In the genomic region with DNA sequence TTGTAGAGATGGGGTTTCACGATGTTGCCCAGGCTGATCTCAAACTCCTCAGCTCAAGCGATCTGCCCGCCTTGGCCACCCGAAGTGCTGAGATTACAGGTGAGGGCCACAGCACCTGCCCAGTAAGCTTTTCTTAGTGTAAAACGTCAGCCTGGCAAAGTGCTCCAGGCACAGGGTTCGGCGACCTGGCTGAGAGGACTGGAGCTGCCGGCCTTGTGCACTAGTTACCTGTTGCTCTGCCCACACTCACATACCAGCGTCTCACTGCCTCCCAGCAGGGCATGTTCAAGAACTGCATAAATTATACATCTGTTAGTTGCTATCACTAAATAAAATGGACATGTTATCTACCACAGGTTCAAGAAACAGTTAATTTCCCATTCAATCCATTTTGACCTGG, we compare ENCODE assay signal across 14 cellular contexts. TPM values are rescaled to one million over a fixed set of nuclear protein-coding genes. Genes with fewer than 3 reads are reported as not detected.
DNase-seq lines count a peak whose midpoint lies in the region; ATAC-seq and TF ChIP-seq lines count a peak whose summit lies in the region.
"Had no signal": no experiment of that assay in that cellular context is flagged by ENCODE, and none has a peak within 500 bp of the region (broad histone marks: within the 10 kb centered on the region; RNA-seq: fewer than 3 reads in every experiment).

No MANE protein-coding gene starts in this region.

- H3K4me1 ChIP-seq in GM23338 (ENCODE audit: insufficient read depth) (peaks cover 40% of the 10 kb centered on the region), HEK293 (ENCODE audit: control insufficient read depth, insufficient read depth, low read length) (no peaks in the 10 kb centered on the region)
- H3K4me1 ChIP-seq: BE2C had no signal

- H3K27ac ChIP-seq in GM23338 (ENCODE audit: low read depth) (no peak overlapping the region), HEK293 (ENCODE audit: extremely low read depth, low read depth, low read length) (no peak overlapping the region)
- H3K27ac ChIP-seq: C4-2B had no signal

- no peak overlapping the region for H2AFZ ChIP-seq in GM23338

- H3K4me2 ChIP-seq in GM23338: 0 out of 2 replicates have a peak overlapping the region, but pooled peaks have one; percentile 16

- H4K20me1 ChIP-seq in GM23338 (replicated peaks; ENCODE audit: insufficient read depth): no peaks in the 10 kb centered on the region

- POLR2A ChIA-PET in HEK293 (lab: Yijun Ruan, JAX): no interaction called here

- H3K27ac Mint-ChIP-seq in GM23338 (peak overlapping the region; percentile 80; the same call in 1 of the 2 replicates), endothelial cell (ENCODE audit: unreplicated experiment) (peak overlapping the region; percentile 73), neural crest cell (ENCODE audit: unreplicated experiment) (peak overlapping the region; percentile 68)

- no peaks in the 10 kb centered on the region for H3K9me2 ChIP-seq in GM23338 (ENCODE audit: insufficient read depth)

- H3K27me3 Mint-ChIP-seq in GM23338 (ENCODE audit: insufficient read depth, low read depth, poor library complexity): peaks cover 6% of the 10 kb centered on the region
- H3K27me3 Mint-ChIP-seq in endothelial cell (ENCODE audit: unreplicated experiment): peaks cover 1% of the 10 kb centered on the region
- no peaks in the 10 kb centered on the region for H3K27me3 Mint-ChIP-seq in neural crest cell (ENCODE audit: low read depth)
- H3K27me3 Mint-ChIP-seq: CD4-positive, alpha-beta memory T cell; IgD-negative memory B cell had no signal

- CTCF ChIA-PET in HEK293 (lab: Yijun Ruan, JAX): interaction anchor here (0.6 kb wide), 2 partner anchors 9 to 43 kb away, joined by 3 to 5 read pairs; no protein-coding TSS in a partner anchor

- no peaks in the 10 kb centered on the region for H3K9me3 Mint-ChIP-seq in GM23338
- no peaks in the 10 kb centered on the region for H3K9me3 Mint-ChIP-seq in endothelial cell (ENCODE audit: unreplicated experiment)
- no peaks in the 10 kb centered on the region for H3K9me3 Mint-ChIP-seq in neural crest cell
- H3K9me3 Mint-ChIP-seq: CD4-positive, alpha-beta memory T cell; IgD-negative memory B cell had no signal

- no peaks in the 10 kb centered on the region for H3K9me3 ChIP-seq in HEK293 (ENCODE audit: control insufficient read depth, insufficient read depth, low read depth, low read length)
- H3K9me3 ChIP-seq: BE2C had no signal

- H3K79me2 ChIP-seq in GM23338 (replicated peaks; ENCODE audit: insufficient read depth): no peaks in the 10 kb centered on the region

- peaks cover 26% of the 10 kb centered on the region for H3K36me3 Mint-ChIP-seq in GM23338 (ENCODE audit: low read depth)
- peaks cover 8% of the 10 kb centered on the region for H3K36me3 Mint-ChIP-seq in endothelial cell (ENCODE audit: low read depth, unreplicated experiment)
- H3K36me3 Mint-ChIP-seq in neural crest cell (ENCODE audit: low read depth): peaks cover 7% of the 10 kb centered on the region

- no peaks in the 10 kb centered on the region for H3K27me3 ChIP-seq in GM23338 (ENCODE audit: insufficient read depth)
- H3K27me3 ChIP-seq: BE2C had no signal

- H3K4me3 ChIP-seq in GM23338 (no peak overlapping the region), HEK293 (ENCODE audit: low read depth, low read length) (no peak overlapping the region)

- no peak for ATAC-seq in GM23338

- no peak for TF ChIP-seq CTCF in GM23338 (conservative IDR thresholded peaks at IDR 0.05; ENCODE audit: low read depth in 2 of 2)
- TF ChIP-seq CTCF in HEK293 (tag by site-specific recombination; IDR thresholded peaks at IDR 0.05): no peak
- no peak for TF ChIP-seq CTCF in endothelial cell (IDR thresholded peaks at IDR 0.05; ENCODE audit: unreplicated experiment)
- no peak for TF ChIP-seq CTCF in neural crest cell (conservative IDR thresholded peaks at IDR 0.05)

- H3F3A ChIP-seq in GM23338 (replicated peaks; ENCODE audit: low read depth): peaks cover 9% of the 10 kb centered on the region; the same call in 1 of the 2 replicates

- H3K36me3 ChIP-seq in GM23338 (ENCODE audit: insufficient read depth): peaks cover 2% of the 10 kb centered on the region; the same call in 1 of the 2 replicates
- H3K36me3 ChIP-seq in HEK293 (ENCODE audit: control insufficient read depth in 2 of 2, insufficient read depth in 1 of 2, low read length in 2 of 2): peaks cover 43 to 52% of the 10 kb centered on the region in 2 experiments; a peak in 2 of 3 replicates

- no peak overlapping the region for H3K4me3 Mint-ChIP-seq in GM23338
- H3K4me3 Mint-ChIP-seq in endothelial cell (ENCODE audit: unreplicated experiment): peak overlapping the region; percentile 75
- H3K4me3 Mint-ChIP-seq in neural crest cell: no peak overlapping the region
- H3K4me3 Mint-ChIP-seq: CD4-positive, alpha-beta memory T cell; IgD-negative memory B cell had no signal

- no peak for DNase-seq in GM23338 (ENCODE audit: low spot score)
- no peak for DNase-seq in endothelial cell (ENCODE audit: low spot score)
- no peak for DNase-seq in neural crest cell (ENCODE audit: low read depth, low spot score)
- no peak for DNase-seq in NCI-H2196 (lab: John Stamatoyannopoulos, UW; ENCODE audit: unreplicated experiment)
- DNase-seq in mesenteric fat pad (ENCODE audit: low spot score): no peak
- DNase-seq in NCI-H187 treated with DMSO at 0.1 percent for 48 hours (lab: John Stamatoyannopoulos, UW): no peak
- DNase-seq in GM19240 (ENCODE audit: insufficient read length, low spot score): no peak
- DNase-seq: BE2C; CD4-positive, alpha-beta memory T cell; DND-41; GDM1 had no signal

- H3K4me1 Mint-ChIP-seq in GM23338: peaks cover 40% of the 10 kb centered on the region
- peaks cover 27% of the 10 kb centered on the region for H3K4me1 Mint-ChIP-seq in endothelial cell (ENCODE audit: unreplicated experiment)
- peaks cover 16% of the 10 kb centered on the region for H3K4me1 Mint-ChIP-seq in neural crest cell
- H3K4me1 Mint-ChIP-seq: CD4-positive, alpha-beta memory T cell; IgD-negative memory B cell had no signal

TF ChIP-seq in GM23338, 12 proteins besides CTCF, POLR2A, EP300 and RAD21 (continues in another document):
- TF ChIP-seq ZNF331 (CRISPR knock-in tag; IDR thresholded peaks at IDR 0.05; ENCODE audit: low read depth) (no peak), EZH2phosphoT487 (IDR thresholded peaks at IDR 0.05; ENCODE audit: unreplicated experiment) (no peak), ZNF114 (CRISPR knock-in tag; IDR thresholded peaks at IDR 0.05) (no peak), EZH2 (IDR thresholded peaks at IDR 0.05; ENCODE audit: low read depth, unreplicated experiment) (no peak), STAT1 (IDR thresholded peaks at IDR 0.05; ENCODE audit: unreplicated experiment) (no peak)
- TF ChIP-seq, protein P1, sequence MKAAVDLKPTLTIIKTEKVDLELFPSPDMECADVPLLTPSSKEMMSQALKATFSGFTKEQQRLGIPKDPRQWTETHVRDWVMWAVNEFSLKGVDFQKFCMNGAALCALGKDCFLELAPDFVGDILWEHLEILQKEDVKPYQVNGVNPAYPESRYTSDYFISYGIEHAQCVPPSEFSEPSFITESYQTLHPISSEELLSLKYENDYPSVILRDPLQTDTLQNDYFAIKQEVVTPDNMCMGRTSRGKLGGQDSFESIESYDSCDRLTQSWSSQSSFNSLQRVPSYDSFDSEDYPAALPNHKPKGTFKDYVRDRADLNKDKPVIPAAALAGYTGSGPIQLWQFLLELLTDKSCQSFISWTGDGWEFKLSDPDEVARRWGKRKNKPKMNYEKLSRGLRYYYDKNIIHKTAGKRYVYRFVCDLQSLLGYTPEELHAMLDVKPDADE (IDR thresholded peaks at IDR 0.05): no peak

TF ChIP-seq in HEK293, 187 proteins besides CTCF, POLR2A, EP300 and RAD21:
- TF ChIP-seq SCRT1 (tag by site-specific recombination; IDR thresholded peaks at IDR 0.05; ENCODE audit: borderline replicate concordance) (0 out of 2 replicates have a peak, but pooled peaks have one; percentile 79), ZNF830 (tag by site-specific recombination; IDR thresholded peaks at IDR 0.05; ENCODE audit: low read depth) (no peak), SCRT2 (tag by site-specific recombination; IDR thresholded peaks at IDR 0.05) (peak; percentile 95), ZNF555 (tag by site-specific recombination; conservative IDR thresholded peaks at IDR 0.05) (no peak)
TF ChIP-seq in HEK293: peak in this region for 2.

RNA-seq across cellular contexts. Expression of a gene that starts 55.2 kb away (rescaled TPM):
- total RNA-seq in GM23338 (2014; rRNA removed; shearing (Covaris generic)): 59.8 and 67.9 TPM in 2 replicates
- polyA plus RNA-seq in GM23338 (2016; fragmentation: Nextera tagmentation; extraction: Ambion mirVana): 42.5 and 45.7 TPM in 2 replicates
- total RNA-seq in endothelial cell (ENCODE audit: unreplicated experiment) (88.1 TPM), neural crest cell (40.5 TPM in 2 replicates), mesenteric fat pad (119 TPM)
